15 cellular contexts compared by ENCODE assay signal in the genomic region with DNA sequence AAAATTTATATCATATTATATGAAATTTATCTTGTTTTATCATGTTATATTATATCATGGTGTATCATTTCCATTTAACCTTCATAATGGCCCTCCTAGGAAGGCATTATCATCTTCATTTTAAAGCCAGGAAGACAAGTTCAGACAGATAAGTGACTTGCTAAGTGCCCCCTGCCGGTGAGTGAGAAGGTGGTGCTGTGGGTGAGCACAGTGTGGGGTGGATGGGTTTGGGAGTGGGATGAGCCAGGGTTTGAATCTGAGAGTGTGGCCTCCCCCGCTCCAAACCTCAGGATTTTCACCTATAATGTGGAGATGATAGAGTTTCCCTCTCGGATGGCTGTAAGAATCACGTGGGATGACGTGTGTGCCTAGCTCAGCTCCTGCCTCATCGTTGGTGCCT.
DNase-seq lines count a peak whose midpoint lies in the region; ATAC-seq and TF ChIP-seq lines count a peak whose summit lies in the region.
"Had no signal": no experiment of that assay in that cellular context is flagged by ENCODE, and none has a peak within 500 bp of the region (broad histone marks: within the 10 kb centered on the region; RNA-seq: fewer than 3 reads in every experiment).

No MANE protein-coding gene starts in this region.

- in situ Hi-C loops in GM13977 (cut with MboI; ENCODE audit: low pct_unique_long_range_greater_than_20kb, low sequenced_read_pairs, unreplicated experiment) = no loop called here

- peaks cover 3% of the 10 kb centered on the region for H3K36me3 Mint-ChIP-seq in T-helper 17 cell (ENCODE audit: low read depth)

- H3K9me3 ChIP-seq in T-helper 17 cell (ENCODE audit: control insufficient read depth, low read length, poor library complexity, severe bottlenecking) (no peaks in the 10 kb centered on the region), aorta (ENCODE audit: control insufficient read depth, low read length) (no peaks in the 10 kb centered on the region)
- H3K9me3 ChIP-seq: heart left ventricle, SJSA1 had no signal

- WGBS in aorta, 2 donors = 68 to 79% methylated on average over 6 of the region's 6 CpGs

- H3K4me1 Mint-ChIP-seq in T-helper 17 cell = no peaks in the 10 kb centered on the region

- ATAC-seq in foreskin keratinocyte (no peak), T-helper 17 cell (no peak), aorta (ENCODE audit: low FRiP score) (no peak)
- ATAC-seq: activated T-cell treated with anti-CD3 and anti-CD28 coated beads, Interleukin-2, amount 50 U/mL, for 4 hours; heart left ventricle; left lobe of liver had no signal

- H3K27me3 Mint-ChIP-seq in T-helper 17 cell = peaks cover 30% of the 10 kb centered on the region

- TF ChIP-seq CTCF in GM13977 (IDR thresholded peaks at IDR 0.05; ENCODE audit: extremely low read depth, insufficient read depth, missing control alignments) (peak; percentile 38), foreskin keratinocyte (conservative IDR thresholded peaks at IDR 0.05) (peak; percentile 26)

- H3K36me3 ChIP-seq in aorta (ENCODE audit: control insufficient read depth in 1 of 2, insufficient read depth in 2 of 2, low read length in 1 of 2) = no peaks in the 10 kb centered on the region
- H3K36me3 ChIP-seq: heart left ventricle, SJSA1 had no signal

- DNase-seq in DMS 273 (lab: John Stamatoyannopoulos, UW; ENCODE audit: unreplicated experiment) (peak; percentile 47), DMS 273 treated with DMSO at 0.1 percent for 48 hours (lab: John Stamatoyannopoulos, UW) (no peak), GM13977 (ENCODE audit: low spot score) (no peak), OCI-M1 (lab: John Stamatoyannopoulos, UW) (peak; percentile 1), foreskin keratinocyte (no peak), T-helper 17 cell (no peak), aorta (no peak), HCEC 1CT (no peak)
- DNase-seq: 8988T; activated CD4-positive, CD25-positive, alpha-beta regulatory T cell treated with anti-CD3 and anti-CD28 coated beads, Interleukin-2, amount 50 U/mL, for 72 hours; activated T-cell treated with anti-CD3 and anti-CD28 coated beads, Interleukin-2, amount 50 U/mL, for 4 hours; heart left ventricle; NCI-H446 treated with DMSO at 0.1 percent for 48 hours had no signal

- intact Hi-C loops in aorta (cut with DNase I) = no loop called here

- no peaks in the 10 kb centered on the region for H3K4me1 ChIP-seq in foreskin keratinocyte
- no peaks in the 10 kb centered on the region for H3K4me1 ChIP-seq in aorta (ENCODE audit: control insufficient read depth in 1 of 2, insufficient read depth in 2 of 2, low read length in 2 of 2)
- H3K4me1 ChIP-seq: SJSA1 had no signal

- H3K4me3 ChIP-seq in aorta (ENCODE audit: low read length in 2 of 2) = no peak overlapping the region
- H3K4me3 ChIP-seq: heart left ventricle, SJSA1 had no signal

- no peak overlapping the region for H3K4me3 Mint-ChIP-seq in T-helper 17 cell
- H3K4me3 Mint-ChIP-seq: activated T-cell treated with anti-CD3 and anti-CD28 coated beads, Interleukin-2, amount 50 U/mL, for 4 hours had no signal

- H3K27ac Mint-ChIP-seq in T-helper 17 cell = no peak overlapping the region

- H3K27ac ChIP-seq in foreskin keratinocyte (no peak overlapping the region), aorta (ENCODE audit: low read depth in 1 of 2, low read length in 2 of 2) (no peak overlapping the region)
- H3K27ac ChIP-seq: heart left ventricle, SJSA1 had no signal

- H3K27me3 ChIP-seq in foreskin keratinocyte (no peaks in the 10 kb centered on the region), aorta (ENCODE audit: control insufficient read depth in 1 of 2, insufficient read depth in 2 of 2, low read length in 1 of 2) (no peaks in the 10 kb centered on the region)

Comparison
In these comparisons a context has a peak if more than half of its experiments do, and no peak if none do; other contexts are left out.
1. DNase-seq: peak in DMS 273 (single experiment) and OCI-M1 (single experiment); none in DMS 273 treated with DMSO at 0.1 percent for 48 hours (single experiment), GM13977 (single experiment), foreskin keratinocyte (0 of 2), T-helper 17 cell (0 of 3), aorta (0 of 2) and HCEC 1CT (single experiment).